ENCODE assay signal across 8 cellular contexts in the genomic region with DNA sequence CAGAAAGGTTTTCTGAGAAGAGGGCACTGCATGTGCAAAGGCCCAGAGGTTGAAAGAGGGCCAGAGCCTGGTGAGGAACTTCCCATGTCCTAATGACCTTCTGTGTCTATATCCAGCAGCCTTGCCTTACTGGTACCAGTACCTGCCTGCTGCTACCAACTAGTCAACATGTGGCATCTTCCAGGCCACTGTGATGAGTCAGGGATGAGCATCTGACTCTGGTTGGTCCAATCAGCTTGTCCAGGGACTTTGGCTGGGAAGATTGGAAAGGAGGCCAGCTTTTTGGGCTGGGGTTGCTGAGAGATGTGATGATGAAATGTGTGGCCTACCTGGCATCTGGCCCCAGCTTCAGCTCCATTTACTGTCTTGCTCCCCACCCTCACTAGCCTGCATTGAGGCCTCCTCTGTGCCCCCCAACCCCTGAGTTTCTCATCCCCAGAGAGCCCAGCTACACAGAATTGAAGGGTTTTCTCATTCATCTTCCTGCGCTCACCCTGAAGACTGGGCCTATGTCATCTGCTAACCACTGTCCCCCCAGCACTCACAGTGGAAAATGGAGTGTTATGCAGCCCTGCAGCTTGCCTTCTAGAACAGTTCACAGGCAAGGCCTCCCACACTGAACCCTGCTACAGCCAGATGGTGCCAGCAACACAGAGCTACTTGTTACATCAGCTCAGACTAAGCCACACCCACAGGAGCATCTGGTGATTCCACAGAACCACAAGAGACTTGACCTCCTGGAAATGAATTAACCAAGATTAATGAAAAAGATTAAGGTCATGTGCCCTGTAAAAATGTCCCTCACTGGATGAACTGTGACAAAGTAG. TPM values are rescaled to one million over a fixed set of nuclear protein-coding genes. Genes with fewer than 3 reads are reported as not detected.
DNase-seq lines count a peak whose midpoint lies in the region; ATAC-seq and TF ChIP-seq lines count a peak whose summit lies in the region.

No MANE protein-coding gene starts in this region.

- H3K4me3 ChIP-seq in RWPE2 (ENCODE audit: severe bottlenecking) (no peak overlapping the region), adrenal gland (no peak overlapping the region), right cardiac atrium (ENCODE audit: low read length) (no peak overlapping the region), sigmoid colon (peak overlapping the region in 1 of 4 donors; percentile 78)

- peak; percentile 19; the same call in 1 of the 3 replicates for ATAC-seq in RWPE2 (ENCODE audit: low read depth)
- no peak for ATAC-seq in right cardiac atrium

- no peak for TF ChIP-seq POLR2A in adrenal gland (IDR thresholded peaks at IDR 0.05)
- TF ChIP-seq POLR2A in sigmoid colon (IDR thresholded peaks at IDR 0.05): no peak

- H3K9me3 ChIP-seq in RWPE2 (ENCODE audit: severe bottlenecking) (no peaks in the 10 kb centered on the region), adrenal gland (replicated peaks in 1 of 3) (no peaks in the 10 kb centered on the region), right cardiac atrium (ENCODE audit: control insufficient read depth, low read length) (no peaks in the 10 kb centered on the region), sigmoid colon (no peaks in the 10 kb centered on the region)

- H3K27me3 ChIP-seq in RWPE2 (ENCODE audit: insufficient read depth, poor library complexity, severe bottlenecking) (no peaks in the 10 kb centered on the region), adrenal gland (no peaks in the 10 kb centered on the region), right cardiac atrium (ENCODE audit: control insufficient read depth, insufficient read depth) (no peaks in the 10 kb centered on the region), sigmoid colon (no peaks in the 10 kb centered on the region)

- peak; percentile 87 for DNase-seq in CD1c-positive myeloid dendritic cell (ENCODE audit: extremely low spot score)
- DNase-seq in HCEC 1CT: peak; percentile 92
- DNase-seq in RWPE2 (ENCODE audit: low spot score): peak; percentile 67
- peak in 6 of 7 donors; percentile 76 to 91 (median 84) for DNase-seq in adrenal gland
- DNase-seq in right cardiac atrium: peak in 2 of 3 donors; percentile 50 to 71
- DNase-seq in sigmoid colon: peak; percentile 87
- no peak for DNase-seq in NCI-H1105 treated with DMSO at 0.1 percent for 48 hours (lab: John Stamatoyannopoulos, UW)
- DNase-seq in DMS79 (lab: John Stamatoyannopoulos, UW): no peak

- H3K27ac ChIP-seq in RWPE2 (ENCODE audit: poor library complexity, severe bottlenecking) (peak overlapping the region; percentile 90), adrenal gland (peak overlapping the region in 3 of 5 donors; percentile 70 to 88 (median 88)), right cardiac atrium (ENCODE audit: low read length) (peak overlapping the region; percentile 10), sigmoid colon (peak overlapping the region; percentile 93 to 97 (median 94))

- H3K4me1 ChIP-seq in RWPE2 (ENCODE audit: insufficient read depth, poor library complexity, severe bottlenecking) (peaks cover 37% of the 10 kb centered on the region), adrenal gland (replicated peaks in 1 of 2) (peaks cover 42 to 46% of the 10 kb centered on the region in 2 donors), right cardiac atrium (ENCODE audit: control insufficient read depth, insufficient read depth, low read length) (peaks cover 17% of the 10 kb centered on the region), sigmoid colon (peaks cover 0 to 56% (median 52%) of the 10 kb centered on the region in 4 donors)

- H3K36me3 ChIP-seq in RWPE2 (ENCODE audit: low read depth) (0 out of 2 replicates have a peak, but pooled peaks cover 2% of the 10 kb centered on the region), adrenal gland (replicated peaks in 1 of 2) (no peaks in the 10 kb centered on the region), sigmoid colon (no peaks in the 10 kb centered on the region)

- no peak for TF ChIP-seq CTCF in RWPE2 (IDR thresholded peaks at IDR 0.05; ENCODE audit: poor library complexity, severe bottlenecking)
- no peak for TF ChIP-seq CTCF in adrenal gland (IDR thresholded peaks at IDR 0.05)
- TF ChIP-seq CTCF in sigmoid colon (IDR thresholded peaks at IDR 0.05): no peak

- intact Hi-C loops in adrenal gland (cut with DNase I) (no loop called here), right cardiac atrium (cut with DNase I) (no loop called here), sigmoid colon (cut with DNase I) (no loop called here)

- no peak for TF ChIP-seq EP300 in sigmoid colon (IDR thresholded peaks at IDR 0.05)

- WGBS in adrenal gland, 4 donors: 100% methylated on average over 1 of the region's 1 CpG
- WGBS in right cardiac atrium: 98% methylated on average over 1 of the region's 1 CpG
- 93 to 98% methylated on average over 1 of the region's 1 CpG for WGBS in sigmoid colon, 2 donors

RNA-seq across cellular contexts. Expression of gene TWF2, which starts 1.3 kb away (rescaled TPM):
- total RNA-seq in adrenal gland (10 to 100 TPM; 31.7 to 95.6 (median 59.4) TPM), right cardiac atrium (10 to 100 TPM; 32.0 to 70.0 (median 45.0) TPM), sigmoid colon (10 to 100 TPM; 40.4 to 57.3 (median 50.8) TPM)
- polyA plus RNA-seq in adrenal gland (10 to 100 TPM; 13.6 to 28.2 (median 26.1) TPM), right cardiac atrium (56.5 TPM), sigmoid colon (10 to 100 TPM; 62.5 to 79.3 (median 65.3) TPM)

RNA-seq across cellular contexts. Expression of gene PPM1M, which starts 5.3 kb away (rescaled TPM):
- total RNA-seq in adrenal gland (10 to 100 TPM; 10.5 to 28.0 (median 22.1) TPM), right cardiac atrium (10 to 100 TPM; 11.3 to 16.3 (median 14.7) TPM), sigmoid colon (10 to 100 TPM; 21.7 to 28.2 (median 24.8) TPM)
- polyA plus RNA-seq in adrenal gland (10 to 100 TPM in 2 of 3 donors, 1 to 10 TPM in 1; 9.1 to 29.8 (median 23.1) TPM), right cardiac atrium (9.5 TPM), sigmoid colon (10 to 100 TPM in 2 of 3 donors, 1 to 10 TPM in 1; 5.8 to 16.9 (median 11.4) TPM)

RNA-seq across cellular contexts. Expression of gene TLR9, which starts 14.8 kb away (rescaled TPM):
- total RNA-seq in adrenal gland (under 1 TPM in 4 of 8 donors, not detected in 4; under 0.01 to 0.61 (median 0.17) TPM), right cardiac atrium (under 1 TPM; 0.09 to 0.24 (median 0.20) TPM), sigmoid colon (under 1 TPM in 2 of 4 donors, not detected in 2; 0.54 to 0.55 TPM)
- polyA plus RNA-seq in adrenal gland (under 1 TPM in 2 of 3 donors, not detected in 1; 0.34 to 0.56 TPM), right cardiac atrium (0.05 TPM), sigmoid colon (under 1 TPM in 1 of 3 donors, not detected in 2; 0.98 TPM)

RNA-seq across cellular contexts. Expression of gene WDR82, which starts 38.2 kb away (rescaled TPM):
- 10 to 100 TPM; 44.6 to 84.0 (median 59.9) TPM for total RNA-seq in adrenal gland
- polyA plus RNA-seq in adrenal gland: 10 to 100 TPM; 23.8 to 74.2 (median 24.6) TPM
- total RNA-seq in right cardiac atrium: 10 to 100 TPM; 61.0 to 65.5 (median 63.2) TPM
- 36.9 TPM for polyA plus RNA-seq in right cardiac atrium
- total RNA-seq in sigmoid colon: 10 to 100 TPM; 44.4 to 54.9 (median 48.0) TPM
- 10 to 100 TPM; 22.2 to 50.2 (median 28.4) TPM for polyA plus RNA-seq in sigmoid colon

RNA-seq across cellular contexts. Expression of gene ALAS1, which starts 42.3 kb away (rescaled TPM):
- total RNA-seq in adrenal gland (1,000 to 10,000 TPM in 1 of 8 donors, 100 to 1,000 TPM in 7; 233 to 3,700 (median 694) TPM), right cardiac atrium (100 to 1,000 TPM in 3 of 4 donors, 10 to 100 TPM in 1; 95.7 to 123 (median 110) TPM), sigmoid colon (10 to 100 TPM; 23.2 to 27.3 (median 25.8) TPM)
- polyA plus RNA-seq in adrenal gland (100 to 1,000 TPM in 2 of 3 donors, 10 to 100 TPM in 1; 64.9 to 849 (median 387) TPM), right cardiac atrium (119 TPM), sigmoid colon (100 to 1,000 TPM in 1 of 3 donors, 10 to 100 TPM in 2; 70.7 to 121 (median 81.7) TPM)

Comparison
In these comparisons a context has a peak if more than half of its experiments do, and no peak if none do; other contexts are left out.
1. DNase-seq: peak in CD1c-positive myeloid dendritic cell (single experiment), HCEC 1CT (single experiment), RWPE2 (single experiment), adrenal gland (6 of 7), right cardiac atrium (2 of 3) and sigmoid colon (single experiment); none in NCI-H1105 treated with DMSO at 0.1 percent for 48 hours (single experiment) and DMS79 (single experiment).
2. H3K27ac ChIP-seq: peak in every context shown above with its lines; median percentile 94 in sigmoid colon; 90 in RWPE2; 88 in adrenal gland; 10 in right cardiac atrium.